13 cellular contexts compared by ENCODE assay signal in the genomic region with DNA sequence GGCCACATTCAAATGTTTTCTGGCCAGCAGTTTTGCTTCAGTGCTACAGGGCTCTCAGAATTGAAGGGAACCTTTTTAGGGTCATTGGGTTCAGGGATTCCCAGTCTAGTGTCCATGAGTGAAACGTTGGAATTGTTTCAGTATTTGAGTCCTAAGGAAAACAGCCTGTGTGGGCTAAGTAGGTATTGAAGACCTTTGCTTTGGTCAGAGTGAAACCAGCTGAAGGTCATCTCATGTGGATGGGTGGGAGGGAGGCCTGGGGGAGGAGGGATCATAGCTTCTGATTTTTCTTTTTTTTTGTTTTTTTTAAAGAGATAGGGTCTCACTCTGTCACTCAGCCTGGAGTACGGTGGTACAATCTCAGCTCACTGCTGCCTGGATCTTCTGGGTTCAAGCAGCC. TPM values are rescaled to one million over a fixed set of nuclear protein-coding genes. Genes with fewer than 3 reads are reported as not detected.
DNase-seq lines count a peak whose midpoint lies in the region; ATAC-seq and TF ChIP-seq lines count a peak whose summit lies in the region.
"Had no signal": no experiment of that assay in that cellular context is flagged by ENCODE, and none has a peak within 500 bp of the region (broad histone marks: within the 10 kb centered on the region; RNA-seq: fewer than 3 reads in every experiment).

No MANE protein-coding gene starts in this region.

- H3K27ac ChIP-seq in coronary artery = peak overlapping the region; percentile 69 to 70
- peak overlapping the region in 3 of 4 donors; percentile 23 to 78 (median 78) for H3K27ac ChIP-seq in tibial nerve

- H3K4me3 ChIP-seq in coronary artery = peak overlapping the region; percentile 41
- H3K4me3 ChIP-seq in tibial nerve = no peak overlapping the region
- H3K4me3 ChIP-seq: ovary had no signal

- WGBS in tibial nerve, 2 donors = 44 to 64% methylated on average over 2 of the region's 2 CpGs

- peaks cover 0 to 68% (median 29%) of the 10 kb centered on the region in 4 donors for H3K4me1 ChIP-seq in tibial nerve

- peaks cover 0 to 12% (median 0%) of the 10 kb centered on the region in 3 donors for H3K36me3 ChIP-seq in tibial nerve
- H3K36me3 ChIP-seq: ovary had no signal

- H3K27me3 Mint-ChIP-seq in natural killer cell (ENCODE audit: low read depth in 2 of 2) = no peaks in the 10 kb centered on the region
- H3K27me3 Mint-ChIP-seq: activated CD8-positive, alpha-beta memory T cell treated with anti-CD3 and anti-CD28 coated beads, Interleukin-2, amount 10 ng/mL, durations not matched to agents 7 days and 5 days had no signal

- TF ChIP-seq POLR2A in tibial nerve (IDR thresholded peaks at IDR 0.05) = no peak

- peak overlapping the region; percentile 61 to 77 for H3K27ac Mint-ChIP-seq in activated naive CD4-positive, alpha-beta T cell treated with anti-CD3 and anti-CD28 coated beads, Interleukin-2, amount 50 U/mL, for 72 hours
- peak overlapping the region; percentile 61 to 86 for H3K27ac Mint-ChIP-seq in natural killer cell
- H3K27ac Mint-ChIP-seq: activated CD8-positive, alpha-beta memory T cell treated with anti-CD3 and anti-CD28 coated beads, Interleukin-2, amount 10 ng/mL, durations not matched to agents 7 days and 5 days; T-helper 2 cell treated with Interferon-gamma antibody and Interleukin-4, amounts not matched to agents 5 μg/mL and 100 μg/mL, for 36 hours had no signal

- peaks cover 0 to 11% (median 0%) of the 10 kb centered on the region in 4 donors for H3K9me3 ChIP-seq in tibial nerve
- H3K9me3 ChIP-seq: ovary had no signal

- ATAC-seq in activated naive CD4-positive, alpha-beta T cell treated with anti-CD3 and anti-CD28 coated beads, Interleukin-2, amount 50 U/mL, for 72 hours = peak in 1 of 2 donors; percentile 15
- no peak for ATAC-seq in natural killer cell
- ATAC-seq: activated CD8-positive, alpha-beta memory T cell treated with anti-CD3 and anti-CD28 coated beads, Interleukin-2, amount 10 ng/mL, durations not matched to agents 7 days and 5 days; PC-3 had no signal

- no peak for DNase-seq in activated naive CD4-positive, alpha-beta T cell treated with anti-CD3 and anti-CD28 coated beads, Interleukin-2, amount 50 U/mL, for 72 hours (ENCODE audit: low spot score in 2 of 2)
- DNase-seq in activated naive CD4-positive, alpha-beta T cell (lab: John Stamatoyannopoulos, UW) = no peak
- DNase-seq in coronary artery (ENCODE audit: low spot score) = no peak
- no peak for DNase-seq in natural killer cell
- DNase-seq in tibial nerve (ENCODE audit: low spot score in 2 of 2) = no peak
- DNase-seq in NCI-H69 (lab: John Stamatoyannopoulos, UW) = no peak
- DNase-seq in SKM-1 (lab: John Stamatoyannopoulos, UW; ENCODE audit: unreplicated experiment) = no peak
- no peak for DNase-seq in D341Med (ENCODE audit: low spot score)
- DNase-seq: activated CD8-positive, alpha-beta memory T cell treated with anti-CD3 and anti-CD28 coated beads, Interleukin-2, amount 10 ng/mL, durations not matched to agents 7 days and 5 days; PC-3; stimulated activated CD4-positive, alpha-beta T cell treated with anti-CD3 and anti-CD28 coated beads, Interleukin-4, amount 100 ng/mL, for 24 hours had no signal

- no peaks in the 10 kb centered on the region for H3K27me3 ChIP-seq in tibial nerve
- H3K27me3 ChIP-seq: ovary had no signal

- peaks cover 98 to 99% of the 10 kb centered on the region in 2 donors for H3K4me1 Mint-ChIP-seq in natural killer cell

- H3K9me3 Mint-ChIP-seq in activated naive CD4-positive, alpha-beta T cell treated with anti-CD3 and anti-CD28 coated beads, Interleukin-2, amount 50 U/mL, for 72 hours = peaks cover 0 to 5% of the 10 kb centered on the region in 2 donors
- peaks cover 0 to 7% of the 10 kb centered on the region in 2 donors for H3K9me3 Mint-ChIP-seq in natural killer cell

- TF ChIP-seq CTCF in coronary artery (IDR thresholded peaks at IDR 0.05) (no peak), natural killer cell (IDR thresholded peaks at IDR 0.05) (no peak), tibial nerve (IDR thresholded peaks at IDR 0.05) (no peak)

- TF ChIP-seq EP300 in tibial nerve (IDR thresholded peaks at IDR 0.05) = no peak

- intact Hi-C loops in natural killer cell (cut with micrococcal nuclease) = no loop called here

- no peak overlapping the region for H3K4me3 Mint-ChIP-seq in natural killer cell
- H3K4me3 Mint-ChIP-seq: activated CD8-positive, alpha-beta memory T cell treated with anti-CD3 and anti-CD28 coated beads, Interleukin-2, amount 10 ng/mL, durations not matched to agents 7 days and 5 days; T-helper 2 cell treated with Interferon-gamma antibody and Interleukin-4, amounts not matched to agents 5 μg/mL and 100 μg/mL, for 36 hours had no signal

- H3K36me3 Mint-ChIP-seq in activated naive CD4-positive, alpha-beta T cell treated with anti-CD3 and anti-CD28 coated beads, Interleukin-2, amount 50 U/mL, for 72 hours = peaks cover 14 to 84% of the 10 kb centered on the region in 2 donors
- peaks cover 12% of the 10 kb centered on the region for H3K36me3 Mint-ChIP-seq in natural killer cell

RNA-seq across cellular contexts. Expression of a gene that starts 20.2 kb away (rescaled TPM):
- 10 to 100 TPM; 34.9 to 43.6 TPM for total RNA-seq in activated naive CD4-positive, alpha-beta T cell treated with anti-CD3 and anti-CD28 coated beads, Interleukin-2, amount 50 U/mL, for 72 hours
- 10 to 100 TPM; 51.9 to 68.0 (median 54.0) TPM for total RNA-seq in natural killer cell
- 10 to 100 TPM; 12.6 to 41.9 (median 28.0) TPM for total RNA-seq in tibial nerve
